ENCODE assay signal across 16 cellular contexts in the genomic region with DNA sequence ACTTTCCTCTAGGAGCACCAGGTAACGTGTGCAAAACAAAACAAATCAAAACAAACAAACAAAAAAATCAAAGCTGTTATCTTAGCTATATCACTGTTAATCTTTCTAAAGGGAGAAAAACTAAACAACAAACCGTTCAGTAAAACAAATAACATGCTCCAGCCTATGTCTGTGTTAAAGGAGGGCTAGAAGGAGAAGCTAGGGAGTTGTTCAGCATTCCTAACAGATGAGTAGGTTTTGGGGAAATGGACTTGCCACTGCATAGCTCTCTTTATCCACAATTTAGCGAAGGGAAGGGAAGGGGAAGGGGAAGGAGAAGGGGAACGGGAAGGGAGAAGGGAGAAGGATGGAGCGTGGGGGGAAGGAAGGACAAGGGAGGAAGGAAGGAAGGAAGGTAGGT.
DNase-seq lines count a peak whose midpoint lies in the region; ATAC-seq, FAIRE-seq and TF ChIP-seq lines count a peak whose summit lies in the region.
"Had no signal": no experiment of that assay in that cellular context is flagged by ENCODE, and none has a peak within 500 bp of the region (broad histone marks: within the 10 kb centered on the region; RNA-seq: fewer than 3 reads in every experiment).

No MANE protein-coding gene starts in this region.

- H3K4me3 Mint-ChIP-seq in glutamatergic neuron (ENCODE audit: unreplicated experiment) (peak overlapping the region; percentile 57), H9 (no peak overlapping the region)
- H3K4me3 Mint-ChIP-seq: activated naive CD8-positive, alpha-beta T cell treated with anti-CD3 and anti-CD28 coated beads, Interleukin-2, amount 10 ng/mL, durations not matched to agents 7 days and 5 days; dendritic cell treated with granulocyte-macrophage colony-stimulating factor and Interleukin-4, amounts not matched to agents 40 ng/mL and 50 ng/mL, for 4 days; neural progenitor cell had no signal

- no peak overlapping the region for H3K18ac ChIP-seq in H9 (ENCODE audit: insufficient read length, low read depth, low read length)

- H3K27ac Mint-ChIP-seq in glutamatergic neuron (ENCODE audit: unreplicated experiment) = peak overlapping the region; percentile 69
- H3K27ac Mint-ChIP-seq in H9 = no peak overlapping the region
- H3K27ac Mint-ChIP-seq: activated naive CD8-positive, alpha-beta T cell treated with anti-CD3 and anti-CD28 coated beads, Interleukin-2, amount 10 ng/mL, durations not matched to agents 7 days and 5 days; dendritic cell treated with granulocyte-macrophage colony-stimulating factor and Interleukin-4, amounts not matched to agents 40 ng/mL and 50 ng/mL, for 4 days; neural progenitor cell had no signal

- H3K4me1 ChIP-seq in H9 (ENCODE audit: insufficient read depth, low read length) = no peaks in the 10 kb centered on the region
- H3K4me1 ChIP-seq: neural progenitor cell had no signal

- no peak overlapping the region for H3K27ac ChIP-seq in H9 (ENCODE audit: insufficient read length, low read depth, low read length)
- H3K27ac ChIP-seq: neural progenitor cell had no signal

- H3K27me3 ChIP-seq in H9 (ENCODE audit: insufficient read depth, low read length) = no peaks in the 10 kb centered on the region
- H3K27me3 ChIP-seq: neural progenitor cell had no signal

- H3K4me1 Mint-ChIP-seq in glutamatergic neuron (ENCODE audit: low read depth, unreplicated experiment) = peaks cover 13% of the 10 kb centered on the region
- H3K4me1 Mint-ChIP-seq in H9 = peaks cover 0 to 3% of the 10 kb centered on the region in 2 experiments; a peak in 3 of 4 replicates
- H3K4me1 Mint-ChIP-seq: neural progenitor cell had no signal

- no peak overlapping the region for H4K5ac ChIP-seq in H9 (ENCODE audit: insufficient read length, low read depth, low read length)

- H4K91ac ChIP-seq in H9 (ENCODE audit: insufficient read length, low read depth, low read length) = no peak overlapping the region

- H3K56ac ChIP-seq in H9 (ENCODE audit: insufficient read length, low read depth, low read length) = no peak overlapping the region

- no peak for ATAC-seq in GM21360 (IDR thresholded peaks at IDR 0.05; ENCODE audit: unreplicated experiment)

- H3K9me3 ChIP-seq in H9 (ENCODE audit: control insufficient read depth, low read depth, low read length) = no peaks in the 10 kb centered on the region

- H3K36me3 Mint-ChIP-seq in glutamatergic neuron (ENCODE audit: unreplicated experiment) = no peaks in the 10 kb centered on the region
- no peaks in the 10 kb centered on the region for H3K36me3 Mint-ChIP-seq in H9 (ENCODE audit: insufficient read depth in 1 of 3, low read depth in 3 of 3)
- H3K36me3 Mint-ChIP-seq: activated naive CD8-positive, alpha-beta T cell treated with anti-CD3 and anti-CD28 coated beads, Interleukin-2, amount 10 ng/mL, durations not matched to agents 7 days and 5 days; neural progenitor cell had no signal

- DNase-seq in HTR-8/SVneo (ENCODE audit: insufficient read length, low spot score) (peak; percentile 30), astrocyte of the spinal cord (ENCODE audit: low read depth, low spot score) (peak; percentile 56), glutamatergic neuron (no peak), urothelium cell line (ENCODE audit: low spot score) (peak; percentile 42), T-helper 9 cell (no peak), NK-92 (lab: John Stamatoyannopoulos, UW; ENCODE audit: unreplicated experiment) (no peak), H9 (no peak)
- DNase-seq: activated CD4-positive, CD25-positive, alpha-beta regulatory T cell treated with anti-CD3 and anti-CD28 coated beads, Interleukin-2, amount 50 U/mL, for 72 hours; activated naive CD8-positive, alpha-beta T cell treated with anti-CD3 and anti-CD28 coated beads, Interleukin-2, amount 10 ng/mL, durations not matched to agents 7 days and 5 days; foreskin melanocyte; MM.1S; NCI-H2107 had no signal

- no peak overlapping the region for H3K14ac ChIP-seq in H9 (ENCODE audit: insufficient read depth, low read length)

- no peaks in the 10 kb centered on the region for H4K20me1 ChIP-seq in H9 (ENCODE audit: control insufficient read depth, insufficient read depth, insufficient read length)

- no peak for TF ChIP-seq CTCF in astrocyte of the spinal cord (IDR thresholded peaks at IDR 0.05; ENCODE audit: low read depth, low read length)
- TF ChIP-seq CTCF in glutamatergic neuron (IDR thresholded peaks at IDR 0.05; ENCODE audit: partially characterized antibody, unreplicated experiment) = no peak
- TF ChIP-seq CTCF in H9 (conservative IDR thresholded peaks at IDR 0.05) = no peak

- H2BK15ac ChIP-seq in H9 (ENCODE audit: low read depth, low read length) = no peak overlapping the region

- H2BK12ac ChIP-seq in H9 (ENCODE audit: insufficient read length, low read depth, low read length) = no peak overlapping the region

- in situ Hi-C loops in astrocyte of the spinal cord (cut with HindIII; ENCODE audit: low sequenced_read_pairs) = no loop called here

- H3K4me3 ChIP-seq in astrocyte of the spinal cord (ENCODE audit: low read depth, low read length) = no peak overlapping the region
- H3K4me3 ChIP-seq: neural progenitor cell, skin epidermis had no signal

- H2AK5ac ChIP-seq in H9 (ENCODE audit: insufficient read length, low read length) = no peak overlapping the region

- no peak overlapping the region for H3K23ac ChIP-seq in H9 (ENCODE audit: insufficient read length, low read depth, low read length)

- no peak overlapping the region for H4K8ac ChIP-seq in H9 (replicated peaks; ENCODE audit: insufficient read length, low read depth, low read length)

- peaks cover 4% of the 10 kb centered on the region for H3K9me3 Mint-ChIP-seq in glutamatergic neuron (ENCODE audit: unreplicated experiment)
- H3K9me3 Mint-ChIP-seq in H9 = no peaks in the 10 kb centered on the region
- H3K9me3 Mint-ChIP-seq: activated naive CD8-positive, alpha-beta T cell treated with anti-CD3 and anti-CD28 coated beads, Interleukin-2, amount 10 ng/mL, durations not matched to agents 7 days and 5 days; dendritic cell treated with granulocyte-macrophage colony-stimulating factor and Interleukin-4, amounts not matched to agents 40 ng/mL and 50 ng/mL, for 4 days had no signal

- no CpG with 5 or more reads among the region's 5 CpGs for WGBS in H9 (ENCODE audit: extremely low coverage, insufficient read length, low lambda C conversion rate)

- no peak overlapping the region for H2BK120ac ChIP-seq in H9 (ENCODE audit: low read depth, low read length, poor library complexity, severe bottlenecking)

- no peak overlapping the region for H2BK5ac ChIP-seq in H9 (ENCODE audit: insufficient read length, low read length)

- no peaks in the 10 kb centered on the region for H3K23me2 ChIP-seq in H9 (ENCODE audit: insufficient read length, low read depth, low read length, poor library complexity, severe bottlenecking)

- no peak for FAIRE-seq in HTR-8/SVneo (lab: Jason Lieb, UNC)
- no peak for FAIRE-seq in urothelium cell line (lab: Jason Lieb, UNC)

- no peak overlapping the region for H3T11ph ChIP-seq in H9 (ENCODE audit: low read length)

- no peaks in the 10 kb centered on the region for H3K79me2 ChIP-seq in H9 (ENCODE audit: insufficient read depth, low read length)

- H2BK20ac ChIP-seq in H9 (ENCODE audit: low read depth, low read length, poor library complexity, severe bottlenecking) = no peak overlapping the region

- no peak overlapping the region for H3K4me2 ChIP-seq in H9 (ENCODE audit: insufficient read depth, insufficient read length, low read length)
- H3K4me2 ChIP-seq: neural progenitor cell had no signal

- H3K27me3 Mint-ChIP-seq in glutamatergic neuron (ENCODE audit: unreplicated experiment) = peaks cover 2% of the 10 kb centered on the region
- H3K27me3 Mint-ChIP-seq in H9 (ENCODE audit: low read depth) = no peaks in the 10 kb centered on the region
- H3K27me3 Mint-ChIP-seq: dendritic cell treated with granulocyte-macrophage colony-stimulating factor and Interleukin-4, amounts not matched to agents 40 ng/mL and 50 ng/mL, for 4 days had no signal

- no peak overlapping the region for H3K4ac ChIP-seq in H9 (ENCODE audit: low read depth, low read length)

- no peaks in the 10 kb centered on the region for H3K79me1 ChIP-seq in H9 (ENCODE audit: insufficient read depth, low read depth, low read length, poor library complexity, severe bottlenecking)

- no peak overlapping the region for H2AFZ ChIP-seq in H9 (ENCODE audit: low read length)
- H2AFZ ChIP-seq: neural progenitor cell had no signal

- H3K9ac ChIP-seq in H9 (ENCODE audit: extremely low read depth, insufficient read length, low read length) = no peak overlapping the region
- H3K9ac ChIP-seq: neural progenitor cell had no signal

Comparison
In these comparisons a context has a peak if more than half of its experiments do, and no peak if none do; other contexts are left out.
1. DNase-seq: peak in HTR-8/SVneo (single experiment), astrocyte of the spinal cord (single experiment) and urothelium cell line (single experiment); none in glutamatergic neuron (single experiment), T-helper 9 cell (single experiment), NK-92 (single experiment) and H9 (single experiment).